ENCODE assay signal across 2 cellular contexts in genomic region chr19:54201980-54202379, GRCh38.
TF ChIP-seq lines count a peak whose summit lies in the region.

No MANE protein-coding gene starts in this region.

TF ChIP-seq in SK-N-SH, 30 proteins besides CTCF, POLR2A, EP300 and RAD21 (continued from another document):
- TF ChIP-seq USF2 (IDR thresholded peaks at IDR 0.05; ENCODE audit: borderline replicate concordance, low read depth, low read length): no peak
- TF ChIP-seq RFX5 (IDR thresholded peaks at IDR 0.05; ENCODE audit: low read length): no peak
- no peak for TF ChIP-seq GATA2 (CRISPR knock-in tag; IDR thresholded peaks at IDR 0.05)
- no peak for TF ChIP-seq FOSL2 (IDR thresholded peaks at IDR 0.05; ENCODE audit: borderline replicate concordance, low read depth)
- TF ChIP-seq MAX (IDR thresholded peaks at IDR 0.05; ENCODE audit: low read depth): no peak
- no peak for TF ChIP-seq RXRA (IDR thresholded peaks at IDR 0.05; ENCODE audit: borderline replicate concordance, low read depth)
- TF ChIP-seq SIN3A (IDR thresholded peaks at IDR 0.05; ENCODE audit: borderline replicate concordance, low read depth, low read length): no peak
- TF ChIP-seq MXI1 (IDR thresholded peaks at IDR 0.05; ENCODE audit: low read depth, low read length): no peak
- no peak for TF ChIP-seq ZBTB33 (IDR thresholded peaks at IDR 0.05; ENCODE audit: borderline replicate concordance, low read depth)
- no peak for TF ChIP-seq SMC3 (IDR thresholded peaks at IDR 0.05; ENCODE audit: low read depth, low read length)
- TF ChIP-seq GABPA (IDR thresholded peaks at IDR 0.05; ENCODE audit: low read depth): no peak

TF ChIP-seq in SK-N-SH treated with all-trans-retinoic acid at 6 μM for 48 hours, 23 proteins besides CTCF, POLR2A, EP300 and RAD21 (continued from another document):
- TF ChIP-seq POU6F1 (CRISPR knock-in tag; IDR thresholded peaks at IDR 0.05; ENCODE audit: borderline replicate concordance, low read depth) (no peak), TOX (CRISPR knock-in tag; IDR thresholded peaks at IDR 0.05; ENCODE audit: borderline replicate concordance) (no peak), CSDC2 (CRISPR knock-in tag; IDR thresholded peaks at IDR 0.05) (no peak), ZNF8 (CRISPR knock-in tag; IDR thresholded peaks at IDR 0.05) (no peak), TSHZ2 (CRISPR knock-in tag; IDR thresholded peaks at IDR 0.05) (no peak), ZFP3 (CRISPR knock-in tag; IDR thresholded peaks at IDR 0.05) (no peak), ZNF565 (CRISPR knock-in tag; conservative IDR thresholded peaks at IDR 0.05; ENCODE audit: low read depth) (no peak), ISL1 (CRISPR knock-in tag; IDR thresholded peaks at IDR 0.05) (no peak), ESRRG (CRISPR knock-in tag; IDR thresholded peaks at IDR 0.05) (no peak), ZFP30 (CRISPR knock-in tag; IDR thresholded peaks at IDR 0.05) (no peak), SNAI2 (CRISPR knock-in tag; IDR thresholded peaks at IDR 0.05) (no peak), PATZ1 (CRISPR knock-in tag; IDR thresholded peaks at IDR 0.05; ENCODE audit: borderline replicate concordance) (no peak)
